19 cellular contexts compared by ENCODE assay signal in genomic region chr6:170236131-170236851, GRCh38. TPM values are rescaled to one million over a fixed set of nuclear protein-coding genes. Genes with fewer than 3 reads are reported as not detected.
"Had no signal": no experiment of that assay in that cellular context is flagged by ENCODE, and none has a peak within 500 bp of the region (broad histone marks: within the 10 kb centered on the region; RNA-seq: fewer than 3 reads in every experiment).

No MANE protein-coding gene starts in this region.

- FAIRE-seq: endothelial cell of umbilical vein had no signal

- H3K9me3 ChIP-seq: ascending aorta, breast epithelium, esophagus muscularis mucosa had no signal

- H3K4me3 ChIP-seq: ascending aorta, breast epithelium, esophagus muscularis mucosa, skin epidermis had no signal

- H3K4me1 Mint-ChIP-seq: activated naive CD4-positive, alpha-beta T cell treated with anti-CD3 and anti-CD28 coated beads, Interleukin-2, amount 50 U/mL, for 24 hours; stimulated activated naive CD8-positive, alpha-beta T cell treated with anti-CD3 and anti-CD28 coated beads, Interleukin-15, amount 100 ng/mL, for 72 hours had no signal

- H3K9me3 Mint-ChIP-seq: activated naive CD4-positive, alpha-beta T cell treated with anti-CD3 and anti-CD28 coated beads, Interleukin-2, amount 50 U/mL, for 24 hours; activated T-cell treated with anti-CD3 and anti-CD28 coated beads, Interleukin-2, amount 50 U/mL, for 72 hours; stimulated activated naive CD8-positive, alpha-beta T cell treated with anti-CD3 and anti-CD28 coated beads, Interleukin-15, amount 100 ng/mL, for 72 hours; type B pancreatic cell had no signal

- H3K27me3 ChIP-seq: ascending aorta, breast epithelium had no signal

- ATAC-seq: activated T-cell treated with anti-CD3 and anti-CD28 coated beads, Interleukin-2, amount 50 U/mL, for 72 hours; stimulated activated naive CD8-positive, alpha-beta T cell treated with anti-CD3 and anti-CD28 coated beads, Interleukin-15, amount 100 ng/mL, for 72 hours had no signal

- H3K36me3 ChIP-seq: ascending aorta, breast epithelium, esophagus muscularis mucosa, WERI-Rb-1 had no signal

- DNase-seq: activated CD4-positive, alpha-beta T cell treated with anti-CD3 and anti-CD28 coated beads for 1 hour; activated effector memory CD4-positive, alpha-beta T cell treated with anti-CD3 and anti-CD28 coated beads, Interleukin-2, amount 50 U/mL, for 16 hours; activated T-cell treated with anti-CD3 and anti-CD28 coated beads, Interleukin-2, amount 50 U/mL, for 72 hours; cerebellar nuclear complex; cortex of kidney; effector CD8-positive, alpha-beta T cell; mammary epithelial cell; stimulated activated CD4-positive, alpha-beta T cell treated with anti-CD3 and anti-CD28 coated beads, Interleukin-15, amount 100 ng/mL, for 24 hours; stimulated activated CD4-positive, alpha-beta T cell treated with anti-CD3 and anti-CD28 coated beads, Interleukin-2, amount 100 ng/mL, for 48 hours; stimulated activated naive CD8-positive, alpha-beta T cell treated with anti-CD3 and anti-CD28 coated beads, Interleukin-15, amount 100 ng/mL, for 72 hours; WERI-Rb-1 had no signal

- H3K27ac Mint-ChIP-seq: activated naive CD4-positive, alpha-beta T cell treated with anti-CD3 and anti-CD28 coated beads, Interleukin-2, amount 50 U/mL, for 24 hours; activated T-cell treated with anti-CD3 and anti-CD28 coated beads, Interleukin-2, amount 50 U/mL, for 72 hours; type B pancreatic cell had no signal

- H3K4me1 ChIP-seq: ascending aorta, breast epithelium, esophagus muscularis mucosa had no signal

- H3K36me3 Mint-ChIP-seq: activated naive CD4-positive, alpha-beta T cell treated with anti-CD3 and anti-CD28 coated beads, Interleukin-2, amount 50 U/mL, for 24 hours; type B pancreatic cell had no signal

- H3K4me3 Mint-ChIP-seq: activated naive CD4-positive, alpha-beta T cell treated with anti-CD3 and anti-CD28 coated beads, Interleukin-2, amount 50 U/mL, for 24 hours; activated T-cell treated with anti-CD3 and anti-CD28 coated beads, Interleukin-2, amount 50 U/mL, for 72 hours; stimulated activated naive CD8-positive, alpha-beta T cell treated with anti-CD3 and anti-CD28 coated beads, Interleukin-15, amount 100 ng/mL, for 72 hours; type B pancreatic cell had no signal

- H3K27ac ChIP-seq: ascending aorta, breast epithelium, esophagus muscularis mucosa, skin epidermis, WERI-Rb-1 had no signal

- H3K27me3 Mint-ChIP-seq: activated naive CD4-positive, alpha-beta T cell treated with anti-CD3 and anti-CD28 coated beads, Interleukin-2, amount 50 U/mL, for 24 hours; stimulated activated naive CD8-positive, alpha-beta T cell treated with anti-CD3 and anti-CD28 coated beads, Interleukin-15, amount 100 ng/mL, for 72 hours had no signal

RNA-seq across cellular contexts. Expression of gene DLL1, which starts 54.6 kb away (rescaled TPM):
- total RNA-seq: T-helper 2 cell treated with Interferon-gamma antibody and Interleukin-4, amounts not matched to agents 100 ng/mL and 5 ng/mL, for 36 hours had no signal
